Comparison of ENCODE assay signal across 22 cellular contexts in the genomic region with DNA sequence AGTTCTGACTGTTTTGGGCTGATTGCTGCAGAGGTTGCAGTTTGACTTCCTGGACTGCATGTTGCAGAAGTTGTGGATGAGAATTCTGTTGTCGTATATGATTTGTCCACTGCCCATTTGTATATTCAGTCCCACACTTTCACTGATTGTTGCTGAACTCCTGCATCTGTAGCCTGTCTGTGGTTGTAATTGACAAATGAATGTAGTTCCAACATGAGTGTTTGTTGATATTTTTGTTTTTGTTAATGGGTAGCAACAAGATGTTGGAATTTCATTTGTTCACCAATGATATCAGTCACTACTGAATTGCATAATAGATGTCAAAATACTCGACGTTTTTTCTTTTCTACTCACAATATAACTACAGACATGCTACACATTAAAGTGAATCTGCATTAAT.
DNase-seq lines count a peak whose midpoint lies in the region; ATAC-seq, FAIRE-seq and TF ChIP-seq lines count a peak whose summit lies in the region.
"Had no signal": no experiment of that assay in that cellular context is flagged by ENCODE, and none has a peak within 500 bp of the region (broad histone marks: within the 10 kb centered on the region; RNA-seq: fewer than 3 reads in every experiment).

No MANE protein-coding gene starts in this region.

- H3K79me1 ChIP-seq in H1 (ENCODE audit: low read depth, low read length) (no peaks in the 10 kb centered on the region), mesenchymal stem cell (replicated peaks; ENCODE audit: low read length, poor library complexity, severe bottlenecking) (no peaks in the 10 kb centered on the region)

- H3K9ac ChIP-seq in H1 (replicated peaks in 1 of 4; ENCODE audit: extremely low read depth in 1 of 4, low read depth in 3 of 4, low read length in 3 of 4), result no peak overlapping the region
- no peak overlapping the region for H3K9ac ChIP-seq in mesenchymal stem cell (ENCODE audit: low read length)

- POLR2A ChIA-PET in H1 (lab: Charles Lee; ENCODE audit: partially characterized antibody), result no interaction called here

- H3K9me3 ChIP-seq in H1 (ENCODE audit: insufficient read depth in 2 of 2, low read depth in 1 of 2, low read length in 1 of 2) (no peaks in the 10 kb centered on the region), mesenchymal stem cell (ENCODE audit: control insufficient read depth, low read length) (no peaks in the 10 kb centered on the region)
- H3K9me3 ChIP-seq: A549 had no signal

- no peaks in the 10 kb centered on the region for H3K23me2 ChIP-seq in H1 (ENCODE audit: low read depth, low read length)

- H2AFZ ChIP-seq in H1 (ENCODE audit: low read length) (0 out of 2 replicates have a peak overlapping the region, but pooled peaks have one; percentile 34), mesenchymal stem cell (ENCODE audit: low read depth, low read length) (no peak overlapping the region)

- no peak for FAIRE-seq in H1 (lab: Jason Lieb, UNC)
- FAIRE-seq in D721Med (lab: Jason Lieb, UNC), result no peak
- FAIRE-seq: A549, GM12891, GM18507 had no signal

- CTCF ChIA-PET in H1 (lab: Charles Lee; ENCODE audit: partially characterized antibody), result no interaction called here

- H4K91ac ChIP-seq in H1 (replicated peaks; ENCODE audit: insufficient read length, low read length) (no peak overlapping the region), mesenchymal stem cell (ENCODE audit: low read length) (no peak overlapping the region)

- H3K27me3 ChIP-seq in H1 (replicated peaks in 1 of 4; ENCODE audit: control insufficient read depth in 3 of 4, extremely low read depth in 1 of 4, insufficient read depth in 3 of 4, low read length in 3 of 4), result no peaks in the 10 kb centered on the region
- H3K27me3 ChIP-seq in mesenchymal stem cell (ENCODE audit: control insufficient read depth in 1 of 2, insufficient read depth in 1 of 2, low read length in 2 of 2), result no peaks in the 10 kb centered on the region

- no peaks in the 10 kb centered on the region for H3K79me2 ChIP-seq in H1 (ENCODE audit: control insufficient read depth in 1 of 2, insufficient read depth in 2 of 2, low read length in 2 of 2)

- H3K4me1 ChIP-seq in H1 (replicated peaks in 1 of 4; ENCODE audit: control insufficient read depth in 3 of 4, insufficient read depth in 4 of 4, low read length in 3 of 4) (no peaks in the 10 kb centered on the region), mesenchymal stem cell (ENCODE audit: control insufficient read depth, insufficient read depth, low read depth, low read length) (peaks cover 3% of the 10 kb centered on the region)
- H3K4me1 ChIP-seq: A549 had no signal

- no peak overlapping the region for H3K4ac ChIP-seq in H1 (replicated peaks; ENCODE audit: insufficient read length, low read depth, low read length)
- no peak overlapping the region for H3K4ac ChIP-seq in mesenchymal stem cell (ENCODE audit: low read depth in 1 of 2, low read length in 2 of 2)

- whole genome bisulfite sequencing in H1 (ENCODE audit: extremely low coverage in 1 of 2, insufficient coverage in 1 of 2, insufficient read length in 1 of 2, insufficient replicate concordance in 2 of 2, low coverage in 1 of 2, low lambda C conversion rate in 2 of 2, missing lambda C conversion rate in 1 of 2), 2 experiments, result 89% methylated on average over 3 of the region's 3 CpGs; no CpG with 5 or more reads in 1 of the 2 experiments
- WGBS in mesenchymal stem cell, result 85% methylated on average over 3 of the region's 3 CpGs

- H2BK15ac ChIP-seq in H1 (ENCODE audit: low read length) (no peak overlapping the region), mesenchymal stem cell (ENCODE audit: low read depth, poor library complexity, severe bottlenecking) (peak overlapping the region; percentile 40)

- H3K4me2 ChIP-seq in H1 (ENCODE audit: insufficient read depth in 1 of 2, low read depth in 2 of 2, low read length in 2 of 2) (no peak overlapping the region), mesenchymal stem cell (ENCODE audit: low read length, poor library complexity, severe bottlenecking) (no peak overlapping the region)
- H3K4me2 ChIP-seq: A549 had no signal

- H3K27ac ChIP-seq in H1 (ENCODE audit: low read depth, low read length) (no peak overlapping the region), mesenchymal stem cell (ENCODE audit: low read length, poor library complexity, severe bottlenecking) (no peak overlapping the region)
- H3K27ac ChIP-seq: A549 had no signal

- no peaks in the 10 kb centered on the region for H3K36me3 ChIP-seq in H1 (ENCODE audit: control insufficient read depth in 2 of 4, insufficient read depth in 4 of 4, low read length in 3 of 4)
- H3K36me3 ChIP-seq in mesenchymal stem cell (ENCODE audit: control insufficient read depth in 1 of 2, insufficient read depth in 2 of 2, low read depth in 1 of 2, low read length in 2 of 2), result no peaks in the 10 kb centered on the region

- no peak for TF ChIP-seq EP300 in H1 (IDR thresholded peaks at IDR 0.05; ENCODE audit: borderline replicate concordance in 1 of 2, low read depth in 2 of 2, low read length in 2 of 2)

- DNase-seq in CD1c-positive myeloid dendritic cell (ENCODE audit: extremely low spot score) (peak; percentile 7), KBM-7 (peak; percentile 22), H1 (ENCODE audit: low read depth in 1 of 2, low spot score in 2 of 2) (no peak), mesenchymal stem cell (no peak), NCI-H146 treated with DMSO at 0.1 percent for 48 hours (lab: John Stamatoyannopoulos, UW; ENCODE audit: unreplicated experiment) (no peak), D721Med (ENCODE audit: insufficient read length, low spot score) (no peak), posterior cingulate gyrus (no peak)
- DNase-seq: 8988T; ACHN; C1 segment of cervical spinal cord; CD4-positive, CD25-positive, alpha-beta regulatory T cell; CD8-positive, alpha-beta T cell; DMS53; DMS79 treated with DMSO at 0.1 percent for 48 hours; GF-D8; GOT3; H9 had no signal

- H3K18ac ChIP-seq in H1 (ENCODE audit: extremely low read depth, low read length), result no peak overlapping the region
- H3K18ac ChIP-seq in mesenchymal stem cell (ENCODE audit: low read depth in 1 of 2, low read length in 2 of 2), result no peak overlapping the region

- no peak for TF ChIP-seq POLR2A in H1 (IDR thresholded peaks at IDR 0.05; ENCODE audit: control extremely low read depth in 1 of 2, low read depth in 2 of 2, low read length in 2 of 2)

- H3K56ac ChIP-seq in H1 (replicated peaks; ENCODE audit: insufficient read length, low read depth, low read length), result no peak overlapping the region

- H2BK20ac ChIP-seq in H1 (ENCODE audit: low read length), result no peak overlapping the region

- H4K8ac ChIP-seq in H1 (ENCODE audit: extremely low read depth, insufficient read depth, low read length), result no peak overlapping the region
- H4K8ac ChIP-seq in mesenchymal stem cell (ENCODE audit: low read length), result no peak overlapping the region

- H3K23ac ChIP-seq in H1 (ENCODE audit: insufficient read length) (no peak overlapping the region), mesenchymal stem cell (ENCODE audit: low read length in 2 of 2) (no peak overlapping the region)

- H2BK12ac ChIP-seq in H1 (ENCODE audit: low read depth, low read length), result no peak overlapping the region
- H2BK12ac ChIP-seq in mesenchymal stem cell (ENCODE audit: low read length in 2 of 2), result no peak overlapping the region

- H2BK5ac ChIP-seq in H1 (ENCODE audit: low read depth, low read length) (no peak overlapping the region), mesenchymal stem cell (ENCODE audit: low read depth, low read length, poor library complexity, severe bottlenecking) (no peak overlapping the region)

- H2AK5ac ChIP-seq in H1 (ENCODE audit: low read depth, low read length), result no peak overlapping the region
- H2AK5ac ChIP-seq in mesenchymal stem cell (ENCODE audit: low read length, severe bottlenecking), result no peak overlapping the region

- ATAC-seq in HG02870 (IDR thresholded peaks at IDR 0.05; ENCODE audit: unreplicated experiment), result no peak
- ATAC-seq: A549; CD8-positive, alpha-beta T cell; HCT116 had no signal

- H4K20me1 ChIP-seq in H1 (replicated peaks in 1 of 2; ENCODE audit: control insufficient read depth in 1 of 2, insufficient read depth in 2 of 2, low read length in 2 of 2), result no peaks in the 10 kb centered on the region

- H4K5ac ChIP-seq in H1 (ENCODE audit: insufficient read length, low read depth, low read length), result no peak overlapping the region

- H2BK120ac ChIP-seq in H1 (replicated peaks; ENCODE audit: low read depth, low read length) (no peak overlapping the region), mesenchymal stem cell (ENCODE audit: low read depth, low read length) (no peak overlapping the region)

- intact Hi-C loops in posterior cingulate gyrus (cut with DNase I), result no loop called here

- TF ChIP-seq RAD21 in H1 (IDR thresholded peaks at IDR 0.05 in 1 of 2, conservative IDR thresholded peaks at IDR 0.05 in 1 of 2; ENCODE audit: low read depth in 2 of 2, low read length in 2 of 2), result no peak

- no peak overlapping the region for H3K4me3 ChIP-seq in H1 (ENCODE audit: extremely low read depth in 1 of 4, insufficient read depth in 2 of 4, low read depth in 3 of 4, low read length in 4 of 4)
- H3K4me3 ChIP-seq in mesenchymal stem cell (ENCODE audit: insufficient read depth in 1 of 2, low read depth in 1 of 2, low read length in 2 of 2), result no peak overlapping the region
- H3K4me3 ChIP-seq: A549 had no signal

- TF ChIP-seq CTCF in H1 (IDR thresholded peaks at IDR 0.05; ENCODE audit: control extremely low read depth in 1 of 3, insufficient read depth in 1 of 3, low read depth in 1 of 3, low read length in 3 of 3), result no peak
- no peak for TF ChIP-seq CTCF in D721Med (IDR thresholded peaks at IDR 0.05; ENCODE audit: insufficient read depth, missing control alignments)

- H3K14ac ChIP-seq in H1 (ENCODE audit: insufficient read length), result no peak overlapping the region
- H3K14ac ChIP-seq in mesenchymal stem cell (ENCODE audit: low read length in 2 of 2), result no peak overlapping the region

- in situ Hi-C loops in KBM-7 (cut with MboI; ENCODE audit: low pct_unique_long_range_greater_than_20kb, low sequenced_read_pairs), result no loop called here

TF ChIP-seq in H1, 55 proteins besides CTCF, POLR2A, EP300 and RAD21 (continues in another document):
- TF ChIP-seq GABPA (IDR thresholded peaks at IDR 0.05; ENCODE audit: borderline replicate concordance, insufficient read depth, low read length) (no peak), SP1 (IDR thresholded peaks at IDR 0.05; ENCODE audit: low read depth, low read length) (no peak), KDM5A (IDR thresholded peaks at IDR 0.05; ENCODE audit: low read length) (no peak), MAFK (IDR thresholded peaks at IDR 0.05; ENCODE audit: low read depth, low read length) (no peak), YY1 (IDR thresholded peaks at IDR 0.05; ENCODE audit: low read depth, low read length) (no peak), POU5F1 (IDR thresholded peaks at IDR 0.05; ENCODE audit: low read depth, low read length) (no peak), CHD1 (IDR thresholded peaks at IDR 0.05; ENCODE audit: low read depth, low read length) (no peak), CEBPB (IDR thresholded peaks at IDR 0.05; ENCODE audit: low read depth, low read length) (no peak), RFX5 (IDR thresholded peaks at IDR 0.05; ENCODE audit: borderline replicate concordance, low read depth, low read length) (no peak), GTF2F1 (IDR thresholded peaks at IDR 0.05; ENCODE audit: borderline replicate concordance, low read depth, low read length) (no peak), SP4 (IDR thresholded peaks at IDR 0.05; ENCODE audit: low read length) (no peak)

Comparison
In these comparisons a context has a peak if more than half of its experiments do, and no peak if none do; other contexts are left out.
1. DNase-seq: peak in CD1c-positive myeloid dendritic cell (single experiment) and KBM-7 (single experiment); none in H1 (0 of 2), mesenchymal stem cell (single experiment), NCI-H146 treated with DMSO at 0.1 percent for 48 hours (single experiment), D721Med (single experiment) and posterior cingulate gyrus (0 of 10).